Comparison of ENCODE assay signal across 9 cellular contexts in genomic region chr13:44818428-44818827, GRCh38.
A peak's percentile ranks its signal among the peaks of the same experiment; 100 is the strongest.
DNase-seq lines count a peak whose midpoint lies in the region; ATAC-seq and TF ChIP-seq lines count a peak whose summit lies in the region.
"Had no signal": no experiment of that assay in that cellular context is flagged by ENCODE, and none has a peak within 500 bp of the region (broad histone marks: within the 10 kb centered on the region; RNA-seq: fewer than 3 reads in every experiment).

No MANE protein-coding gene starts in this region.

- H2AK5ac ChIP-seq in IMR-90 (ENCODE audit: low read depth, low read length) = peak overlapping the region; percentile 84

- in situ Hi-C loops in IMR-90 (cut with MboI; ENCODE audit: low sequenced_read_pairs) = no loop called here

- peak; percentile 50 for TF ChIP-seq RAD21 in IMR-90 (IDR thresholded peaks at IDR 0.05; ENCODE audit: low read length)

- H2AK9ac ChIP-seq in IMR-90 (replicated peaks; ENCODE audit: low read depth, low read length, poor library complexity) = no peak overlapping the region

- no peak overlapping the region for H3K27ac Mint-ChIP-seq in activated CD8-positive, alpha-beta T cell treated with anti-CD3 and anti-CD28 coated beads, Interleukin-2, amount 10 ng/mL, durations not matched to agents 7 days and 5 days

- no peak overlapping the region for H3K4me2 ChIP-seq in IMR-90 (ENCODE audit: low read depth, low read length)

- no peak overlapping the region for H3K9ac ChIP-seq in IMR-90 (ENCODE audit: low read depth, low read length)

- dilution Hi-C loops in IMR-90 (cut with HindIII; ENCODE audit: low sequenced_read_pairs, unreplicated experiment) = no loop called here

- H3K9me3 Mint-ChIP-seq in activated CD8-positive, alpha-beta T cell treated with anti-CD3 and anti-CD28 coated beads, Interleukin-2, amount 10 ng/mL, durations not matched to agents 7 days and 5 days (ENCODE audit: insufficient read depth) = no peaks in the 10 kb centered on the region

- WGBS in IMR-90 (ENCODE audit: extremely low coverage in 2 of 2, insufficient read length in 1 of 2), 2 experiments = 100% methylated on average over 1 of the region's 6 CpGs; no CpG with 5 or more reads in 1 of the 2 experiments
- WGBS in iPS DF 6.9 (ENCODE audit: insufficient coverage, insufficient read length) = no CpG with 5 or more reads among the region's 6 CpGs
- WGBS in thyroid gland, 2 donors = 61 to 64% methylated on average over 6 of the region's 6 CpGs

- no peaks in the 10 kb centered on the region for H3K36me3 Mint-ChIP-seq in activated CD8-positive, alpha-beta T cell treated with anti-CD3 and anti-CD28 coated beads, Interleukin-2, amount 10 ng/mL, durations not matched to agents 7 days and 5 days (ENCODE audit: low read depth)

- ATAC-seq in IMR-90 (ENCODE audit: low read depth) (no peak), GM21381 (IDR thresholded peaks at IDR 0.05; ENCODE audit: unreplicated experiment) (no peak)
- no peak for ATAC-seq in activated CD8-positive, alpha-beta T cell treated with anti-CD3 and anti-CD28 coated beads, Interleukin-2, amount 10 ng/mL, durations not matched to agents 7 days and 5 days

- intact Hi-C loops in IMR-90 (cut with micrococcal nuclease) (loop anchor here (5.0 to 10.0 kb wide), 5 partner anchors 96 to 334 kb away; partner anchors contain the start of gene TSC22D1), thyroid gland (cut with DNase I) (no loop called here)

- H3K4me3 Mint-ChIP-seq in activated CD8-positive, alpha-beta T cell treated with anti-CD3 and anti-CD28 coated beads, Interleukin-2, amount 10 ng/mL, durations not matched to agents 7 days and 5 days = no peak overlapping the region

- no peaks in the 10 kb centered on the region for H3K27me3 ChIP-seq in IMR-90 (ENCODE audit: control insufficient read depth, insufficient read depth, low read length)
- no peaks in the 10 kb centered on the region for H3K27me3 ChIP-seq in iPS DF 6.9 (ENCODE audit: control insufficient read depth, insufficient read depth, low read length)
- no peaks in the 10 kb centered on the region for H3K27me3 ChIP-seq in thyroid gland

- CTCF ChIA-PET in IMR-90 (lab: Yijun Ruan, JAX) = no interaction called here
- CTCF ChIA-PET in activated CD8-positive, alpha-beta T cell treated with anti-CD3 and anti-CD28 coated beads, Interleukin-2, amount 10 ng/mL, durations not matched to agents 7 days and 5 days (lab: Charles Lee) = interaction anchor here (1.5 to 2.6 kb wide), 2 partner anchors 26 to 335 kb away, joined by 3 to 9 read pairs; no protein-coding TSS in a partner anchor

- peak overlapping the region; percentile 94 for H3K4ac ChIP-seq in IMR-90 (ENCODE audit: low read depth, low read length)

- peak overlapping the region; percentile 92 for H2BK5ac ChIP-seq in IMR-90 (ENCODE audit: low read depth, low read length, poor library complexity, severe bottlenecking)

- H3K18ac ChIP-seq in IMR-90 (ENCODE audit: low read depth, low read length) = no peak overlapping the region; the same call in 1 of the 2 replicates

- POLR2A ChIA-PET in IMR-90 (lab: Charles Lee; ENCODE audit: unreplicated experiment) = no interaction called here
- POLR2A ChIA-PET in activated CD8-positive, alpha-beta T cell treated with anti-CD3 and anti-CD28 coated beads, Interleukin-2, amount 10 ng/mL, durations not matched to agents 7 days and 5 days (lab: Charles Lee) = no interaction called here

- peak overlapping the region; percentile 97 for H2BK120ac ChIP-seq in IMR-90 (ENCODE audit: low read depth, low read length)

- H3K14ac ChIP-seq in IMR-90 (replicated peaks; ENCODE audit: low read depth, low read length) = peak overlapping the region; percentile 86

- no peaks in the 10 kb centered on the region for H3K4me1 Mint-ChIP-seq in activated CD8-positive, alpha-beta T cell treated with anti-CD3 and anti-CD28 coated beads, Interleukin-2, amount 10 ng/mL, durations not matched to agents 7 days and 5 days (ENCODE audit: low read depth)

- H2BK15ac ChIP-seq in IMR-90 (ENCODE audit: low read depth, low read length) = peak overlapping the region; percentile 90; the same call in 2 of the 3 replicates

- DNase-seq in COR-L47 (lab: John Stamatoyannopoulos, UW) (peak; percentile 36), IMR-90 (peak; percentile 43), SKM-1 (lab: John Stamatoyannopoulos, UW; ENCODE audit: unreplicated experiment) (peak; percentile 14), iPS DF 6.9 (ENCODE audit: low read depth, low spot score) (peak; percentile 27), NCI-H187 (lab: John Stamatoyannopoulos, UW) (no peak), thyroid gland (no peak)
- DNase-seq in activated CD8-positive, alpha-beta T cell treated with anti-CD3 and anti-CD28 coated beads, Interleukin-2, amount 10 ng/mL, durations not matched to agents 7 days and 5 days = no peak
- DNase-seq: dorsolateral prefrontal cortex had no signal

- no peaks in the 10 kb centered on the region for H3K36me3 ChIP-seq in IMR-90 (ENCODE audit: control insufficient read depth, insufficient read depth, low read length)
- H3K36me3 ChIP-seq in iPS DF 6.9 (ENCODE audit: control insufficient read depth, insufficient read depth, low read length) = no peaks in the 10 kb centered on the region
- no peaks in the 10 kb centered on the region for H3K36me3 ChIP-seq in thyroid gland

- no TSS peak for BruUV-seq in IMR-90 (replicated peaks; lab: Mats Ljungman, UMichigan)

- peaks cover 3% of the 10 kb centered on the region for H3K27me3 Mint-ChIP-seq in activated CD8-positive, alpha-beta T cell treated with anti-CD3 and anti-CD28 coated beads, Interleukin-2, amount 10 ng/mL, durations not matched to agents 7 days and 5 days (ENCODE audit: low read depth)

- peaks cover 26% of the 10 kb centered on the region for H3K4me1 ChIP-seq in IMR-90 (ENCODE audit: control insufficient read depth, insufficient read depth, low read length)
- peaks cover 9% of the 10 kb centered on the region; the same call in 1 of the 2 replicates for H3K4me1 ChIP-seq in iPS DF 6.9 (ENCODE audit: control insufficient read depth, insufficient read depth, low read length)
- peaks cover 0 to 4% of the 10 kb centered on the region in 2 donors for H3K4me1 ChIP-seq in thyroid gland

- no peaks in the 10 kb centered on the region for H4K20me1 ChIP-seq in IMR-90 (ENCODE audit: insufficient read depth, low read length)

- H3K23ac ChIP-seq in IMR-90 (ENCODE audit: low read depth, low read length) = no peak overlapping the region

- TF ChIP-seq POLR2A in IMR-90 (IDR thresholded peaks at IDR 0.05; ENCODE audit: low read depth, low read length) = no peak
- no peak for TF ChIP-seq POLR2A in thyroid gland (IDR thresholded peaks at IDR 0.05)

- no peak overlapping the region for H3K56ac ChIP-seq in IMR-90 (ENCODE audit: extremely low read depth, insufficient read depth, low read length)

- peak overlapping the region; percentile 86 for H4K91ac ChIP-seq in IMR-90 (ENCODE audit: insufficient read depth, low read depth, low read length)

- H3K9me3 ChIP-seq in IMR-90 (ENCODE audit: control insufficient read depth, insufficient read depth, low read length) (no peaks in the 10 kb centered on the region), iPS DF 6.9 (ENCODE audit: control insufficient read depth, insufficient read depth, low read length) (no peaks in the 10 kb centered on the region), thyroid gland (no peaks in the 10 kb centered on the region)

- H3K9me1 ChIP-seq in IMR-90 (ENCODE audit: insufficient read depth, low read length) = peaks cover 29% of the 10 kb centered on the region

- H2AFZ ChIP-seq in IMR-90 (replicated peaks; ENCODE audit: low read length, poor library complexity) = peak overlapping the region; percentile 51

- TF ChIP-seq CTCF in IMR-90 (conservative IDR thresholded peaks at IDR 0.05; ENCODE audit: low read depth, low read length) = peak; percentile 29
- no peak for TF ChIP-seq CTCF in thyroid gland (IDR thresholded peaks at IDR 0.05)

- H3K27ac ChIP-seq in IMR-90 (ENCODE audit: insufficient read depth, low read length) = no peak overlapping the region
- no peak overlapping the region for H3K27ac ChIP-seq in iPS DF 6.9 (ENCODE audit: low read length)
- H3K27ac ChIP-seq in thyroid gland = no peak overlapping the region
- H3K27ac ChIP-seq: dorsolateral prefrontal cortex had no signal

- H4K8ac ChIP-seq in IMR-90 (ENCODE audit: low read depth in 2 of 2, low read length in 2 of 2) = peak overlapping the region; percentile 37 to 55; a peak in 3 of 4 replicates

- no peak overlapping the region for H4K5ac ChIP-seq in IMR-90 (ENCODE audit: low read depth, low read length)

- H3K79me1 ChIP-seq in IMR-90 (ENCODE audit: low read depth in 1 of 2, low read length in 2 of 2) = 0 out of 4 replicates have a peak, but pooled peaks cover 0 to 6% of the 10 kb centered on the region in 2 experiments

- H2BK20ac ChIP-seq in IMR-90 (ENCODE audit: low read depth, low read length) = peak overlapping the region; percentile 94

- H3K4me3 ChIP-seq in IMR-90 (ENCODE audit: insufficient read depth, low read depth, low read length) (no peak overlapping the region), iPS DF 6.9 (ENCODE audit: low read length) (no peak overlapping the region), thyroid gland (replicated peaks in 1 of 3) (no peak overlapping the region)
- H3K4me3 ChIP-seq: dorsolateral prefrontal cortex had no signal

TF ChIP-seq in IMR-90, 13 proteins besides CTCF, POLR2A, EP300 and RAD21:
- TF ChIP-seq SMC3 (IDR thresholded peaks at IDR 0.05; ENCODE audit: low read depth, low read length) = peak; percentile 38; the same call in 1 of the 2 replicates
- TF ChIP-seq FOS (IDR thresholded peaks at IDR 0.05; ENCODE audit: low read depth, low read length) = no peak

Comparison
In these comparisons a context has a peak if more than half of its experiments do, and no peak if none do; other contexts are left out.
1. DNase-seq: peak in COR-L47 (single experiment), IMR-90 (single experiment), SKM-1 (single experiment) and iPS DF 6.9 (single experiment); none in activated CD8-positive, alpha-beta T cell treated with anti-CD3 and anti-CD28 coated beads, Interleukin-2, amount 10 ng/mL, durations not matched to agents 7 days and 5 days (single experiment), NCI-H187 (0 of 2) and thyroid gland (0 of 2).